In the genomic region with DNA sequence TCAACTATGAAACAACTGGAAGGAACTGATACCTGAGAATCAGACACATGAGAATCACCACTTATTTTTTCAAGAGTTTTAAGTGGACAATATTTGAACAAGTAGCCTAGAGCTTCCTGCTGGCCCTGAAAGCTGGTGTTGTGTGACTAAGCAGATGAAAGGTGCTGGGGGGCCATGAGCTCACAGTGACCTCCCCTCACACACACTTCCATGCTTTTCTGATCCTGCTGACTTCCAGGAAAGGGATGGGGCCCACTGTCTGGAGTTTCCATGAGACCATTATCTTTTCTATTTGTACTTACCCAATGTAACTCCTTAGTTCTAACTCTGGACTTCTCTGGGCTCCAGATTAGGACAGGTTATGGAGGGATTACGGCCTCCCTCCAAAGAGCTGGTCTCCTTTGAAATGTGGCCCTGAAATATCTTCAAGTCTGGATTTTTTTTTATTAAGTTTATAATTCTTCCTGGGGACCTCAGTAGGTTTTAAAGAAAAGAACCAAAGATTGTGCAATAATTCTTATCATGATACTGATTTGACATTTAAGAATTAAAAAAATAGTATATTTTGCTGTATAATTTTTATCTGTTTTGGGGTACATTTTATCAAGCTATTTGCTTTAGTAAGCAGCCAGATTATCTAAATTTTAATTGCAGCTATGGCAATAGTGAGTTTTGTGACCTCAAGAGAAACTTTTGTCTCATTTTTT, we compare ENCODE assay signal across 22 cellular contexts. TPM values are rescaled to one million over a fixed set of nuclear protein-coding genes. Genes with fewer than 3 reads are reported as not detected.
"Had no signal": no experiment of that assay in that cellular context is flagged by ENCODE, and none has a peak within 500 bp of the region (broad histone marks: within the 10 kb centered on the region; RNA-seq: fewer than 3 reads in every experiment).

No MANE protein-coding gene starts in this region.

- H3K9me3 ChIP-seq: esophagus squamous epithelium, mucosa of descending colon, testis, transverse colon had no signal

- H3K27ac ChIP-seq: testis, transverse colon had no signal

- H3K4me1 ChIP-seq: testis had no signal

- H3K36me3 ChIP-seq: transverse colon had no signal

- DNase-seq: activated CD4-positive, alpha-beta T cell treated with anti-CD3 and anti-CD28 coated beads, Interleukin-2, amount 10 ng/mL, durations not matched to agents 7 days and 5 days; activated CD4-positive, CD25-positive, alpha-beta regulatory T cell treated with anti-CD3 and anti-CD28 coated beads, Interleukin-2, amount 50 U/mL, for 72 hours; activated CD8-positive, alpha-beta T cell treated with anti-CD3 and anti-CD28 coated beads for 36 hours; activated naive CD8-positive, alpha-beta T cell treated with anti-CD3 and anti-CD28 coated beads, Interleukin-2, amount 50 U/mL, for 24 hours; activated T-cell treated with anti-CD3 and anti-CD28 coated beads, Interleukin-2, amount 50 U/mL, for 4 hours; amygdala; central memory CD4-positive, alpha-beta T cell; endodermal cell; esophagus squamous epithelium; foreskin melanocyte; left ventricle myocardium superior; mucosa of descending colon; posterior cingulate gyrus; right cardiac atrium; stimulated activated CD4-positive, alpha-beta T cell treated with anti-CD3 and anti-CD28 coated beads, Interleukin-2, amount 100 ng/mL, for 48 hours; stimulated activated naive CD8-positive, alpha-beta T cell treated with anti-CD3 and anti-CD28 coated beads, Interleukin-15, Interleukin-2, amounts not matched to agents 100 U/mL and 50 U/mL, for 24 hours; testis; transverse colon had no signal

- ATAC-seq: activated CD8-positive, alpha-beta T cell treated with anti-CD3 and anti-CD28 coated beads for 36 hours; activated naive CD8-positive, alpha-beta T cell treated with anti-CD3 and anti-CD28 coated beads, Interleukin-2, amount 50 U/mL, for 24 hours; activated T-cell treated with anti-CD3 and anti-CD28 coated beads, Interleukin-2, amount 50 U/mL, for 4 hours; left ventricle myocardium superior; mucosa of descending colon; natural killer cell treated with Interleukin-12 subunit alpha and Interleukin-12 subunit beta and Interleukin-15 and Interleukin-18, amount 100 ng/mL, for 72 hours; right cardiac atrium; stimulated activated naive CD8-positive, alpha-beta T cell treated with anti-CD3 and anti-CD28 coated beads, Interleukin-15, Interleukin-2, amounts not matched to agents 100 U/mL and 50 U/mL, for 24 hours had no signal

- H3K4me3 ChIP-seq: esophagus squamous epithelium, mucosa of descending colon, testis, transverse colon had no signal

- H3K27me3 ChIP-seq: esophagus squamous epithelium, testis, transverse colon had no signal

RNA-seq across cellular contexts. Expression of a gene that starts 4.9 kb away (rescaled TPM):
- total RNA-seq: activated CD4-positive, alpha-beta T cell treated with anti-CD3 and anti-CD28 coated beads, Interleukin-2, amount 10 ng/mL, durations not matched to agents 7 days and 5 days; activated CD8-positive, alpha-beta T cell treated with anti-CD3 and anti-CD28 coated beads for 36 hours; activated T-cell treated with anti-CD3 and anti-CD28 coated beads, Interleukin-2, amount 50 U/mL, for 4 hours; activated T-helper 2 cell treated with anti-CD3 and anti-CD28 coated beads, Interferon-gamma antibody, Interleukin-2, Interleukin-4, amounts not matched to agents 10 μg/mL and 5 μg/mL and 100 μg/mL, durations not matched to agents 14 hours and 24 hours and 36 hours; left ventricle myocardium superior; myocyte; natural killer cell treated with Interleukin-12 subunit alpha and Interleukin-12 subunit beta and Interleukin-15 and Interleukin-18, amount 100 ng/mL, for 72 hours; skeletal muscle tissue had no signal
